Comparison of ENCODE assay signal across 1 cellular context in genomic region chr5:345404-346195, GRCh38.
TF ChIP-seq lines count a peak whose summit lies in the region.

No MANE protein-coding gene starts in this region.

TF ChIP-seq in HEK293, 187 proteins besides CTCF, POLR2A, EP300 and RAD21 (continued from another document):
- TF ChIP-seq ZNF148 (tag by site-specific recombination; IDR thresholded peaks at IDR 0.05; ENCODE audit: borderline replicate concordance) (no peak), KLF16 (tag by site-specific recombination; IDR thresholded peaks at IDR 0.05) (no peak), ZBTB1 (tag by site-specific recombination; IDR thresholded peaks at IDR 0.05) (no peak), ZNF785 (tag by site-specific recombination; IDR thresholded peaks at IDR 0.05) (no peak), ZNF366 (tag by site-specific recombination; conservative IDR thresholded peaks at IDR 0.05) (no peak), ZNF513 (tag by site-specific recombination; IDR thresholded peaks at IDR 0.05) (no peak)
